Comparison of ENCODE assay signal across 14 cellular contexts in the genomic region with DNA sequence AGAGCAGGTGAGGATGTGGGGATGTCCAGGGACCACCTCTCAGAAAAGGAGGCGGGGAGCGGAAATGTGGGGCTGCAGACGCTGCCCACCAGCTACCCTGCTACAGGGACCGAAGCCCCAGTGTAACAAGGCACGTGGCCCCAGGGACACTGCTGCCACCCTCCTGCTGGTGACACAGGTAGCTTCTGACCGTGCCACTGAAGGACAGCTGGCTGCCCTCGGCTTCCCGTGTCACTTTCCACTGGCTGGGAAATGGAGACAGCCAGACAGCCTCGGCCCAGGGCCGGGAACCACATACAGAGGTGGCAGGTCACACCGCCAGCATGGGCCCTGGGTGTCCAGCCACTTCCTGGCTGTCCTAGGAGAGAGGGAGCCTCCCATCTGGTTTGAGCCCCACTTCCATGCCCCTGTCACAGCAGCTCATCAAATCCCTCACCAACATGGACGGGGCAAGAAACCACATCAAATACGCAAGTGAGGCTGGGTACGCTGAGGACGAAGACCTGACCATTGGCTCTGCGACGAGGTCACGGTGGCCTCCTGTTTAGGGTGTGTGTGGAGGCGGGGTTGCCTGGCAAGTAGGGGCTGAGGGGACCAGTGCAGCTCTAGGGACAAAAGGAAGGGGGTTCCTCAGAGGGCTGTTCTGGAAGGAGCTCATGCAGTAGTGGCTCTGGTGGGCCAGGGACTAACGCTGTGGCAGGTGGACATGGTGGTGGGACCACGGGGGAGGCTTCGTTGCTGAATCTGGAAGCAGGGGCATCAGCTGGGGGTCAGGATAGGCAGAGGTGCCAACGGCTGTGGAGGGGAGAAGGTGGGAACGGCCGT. TPM values are rescaled to one million over a fixed set of nuclear protein-coding genes. Genes with fewer than 3 reads are reported as not detected.
DNase-seq lines count a peak whose midpoint lies in the region; ATAC-seq, FAIRE-seq and TF ChIP-seq lines count a peak whose summit lies in the region.
"Had no signal": no experiment of that assay in that cellular context is flagged by ENCODE, and none has a peak within 500 bp of the region (broad histone marks: within the 10 kb centered on the region; RNA-seq: fewer than 3 reads in every experiment).

No MANE protein-coding gene starts in this region.

- H3K79me2 ChIP-seq in astrocyte (ENCODE audit: insufficient read depth, low read length), result peaks cover 23% of the 10 kb centered on the region

- intact Hi-C loops in left colon (cut with DNase I, micrococcal nuclease), result no loop called here

- H2AFZ ChIP-seq in astrocyte (ENCODE audit: low read depth, low read length) (no peak overlapping the region), mesenchymal stem cell (ENCODE audit: low read depth, low read length) (no peak overlapping the region)

- H2BK12ac ChIP-seq in mesenchymal stem cell (ENCODE audit: low read length in 2 of 2), result no peak overlapping the region

- H3K9me3 ChIP-seq in astrocyte (ENCODE audit: insufficient read depth, low read depth, low read length), result no peaks in the 10 kb centered on the region
- H3K9me3 ChIP-seq in mesenchymal stem cell (ENCODE audit: control insufficient read depth, low read length), result no peaks in the 10 kb centered on the region
- H3K9me3 ChIP-seq in gastroesophageal sphincter, result no peaks in the 10 kb centered on the region

- no peak overlapping the region for H3K18ac ChIP-seq in mesenchymal stem cell (ENCODE audit: low read depth in 1 of 2, low read length in 2 of 2)

- H3K27me3 Mint-ChIP-seq in stimulated activated naive CD8-positive, alpha-beta T cell treated with anti-CD3 and anti-CD28 coated beads, Interleukin-15, amount 100 ng/mL, for 72 hours, result no peaks in the 10 kb centered on the region
- H3K27me3 Mint-ChIP-seq in astrocyte (ENCODE audit: low read depth, unreplicated experiment), result no peaks in the 10 kb centered on the region

- H3K36me3 ChIP-seq in astrocyte (ENCODE audit: insufficient read depth, low read length), result peaks cover 21% of the 10 kb centered on the region
- peaks cover 76 to 78% of the 10 kb centered on the region in 2 experiments for H3K36me3 ChIP-seq in mesenchymal stem cell (ENCODE audit: control insufficient read depth in 1 of 2, insufficient read depth in 2 of 2, low read depth in 1 of 2, low read length in 2 of 2)
- H3K36me3 ChIP-seq in gastroesophageal sphincter, result peaks cover 0 to 78% of the 10 kb centered on the region in 2 donors

- H4K91ac ChIP-seq in mesenchymal stem cell (ENCODE audit: low read length), result no peak overlapping the region

- no peak for ATAC-seq in stimulated activated naive CD8-positive, alpha-beta T cell treated with anti-CD3 and anti-CD28 coated beads, Interleukin-15, amount 100 ng/mL, for 72 hours
- ATAC-seq in stimulated activated naive CD8-positive, alpha-beta T cell treated with anti-CD3 and anti-CD28 coated beads, Interleukin-15, Interleukin-2, amounts not matched to agents 100 U/mL and 50 U/mL, for 24 hours, result no peak
- ATAC-seq in gastroesophageal sphincter (no peak), GM18517 (IDR thresholded peaks at IDR 0.05; ENCODE audit: unreplicated experiment) (no peak), left colon (no peak)

- H4K8ac ChIP-seq in mesenchymal stem cell (ENCODE audit: low read length), result peak overlapping the region; percentile 27

- H3K23ac ChIP-seq in mesenchymal stem cell (ENCODE audit: low read length in 2 of 2), result no peak overlapping the region

- H3K4me3 ChIP-seq in astrocyte (ENCODE audit: insufficient read depth, low read depth, low read length) (no peak overlapping the region), mesenchymal stem cell (ENCODE audit: insufficient read depth in 1 of 2, low read depth in 1 of 2, low read length in 2 of 2) (no peak overlapping the region), gastroesophageal sphincter (no peak overlapping the region)

- no peak overlapping the region for H2BK120ac ChIP-seq in mesenchymal stem cell (ENCODE audit: low read depth, low read length)

- no peak overlapping the region for H3K4ac ChIP-seq in mesenchymal stem cell (ENCODE audit: low read depth in 1 of 2, low read length in 2 of 2)

- TF ChIP-seq POLR2A in gastroesophageal sphincter (IDR thresholded peaks at IDR 0.05), result no peak

- no peaks in the 10 kb centered on the region for H3K9me3 Mint-ChIP-seq in stimulated activated naive CD8-positive, alpha-beta T cell treated with anti-CD3 and anti-CD28 coated beads, Interleukin-15, amount 100 ng/mL, for 72 hours
- no peaks in the 10 kb centered on the region for H3K9me3 Mint-ChIP-seq in astrocyte (ENCODE audit: unreplicated experiment)

- peaks cover 34% of the 10 kb centered on the region for H3K79me1 ChIP-seq in mesenchymal stem cell (replicated peaks; ENCODE audit: low read length, poor library complexity, severe bottlenecking)

- no peak overlapping the region for H3K27ac ChIP-seq in astrocyte (ENCODE audit: low read depth, low read length)
- H3K27ac ChIP-seq in mesenchymal stem cell (ENCODE audit: low read length, poor library complexity, severe bottlenecking), result no peak overlapping the region
- no peak overlapping the region for H3K27ac ChIP-seq in gastroesophageal sphincter

- H3K4me1 Mint-ChIP-seq in stimulated activated naive CD8-positive, alpha-beta T cell treated with anti-CD3 and anti-CD28 coated beads, Interleukin-15, amount 100 ng/mL, for 72 hours, result peaks cover 28% of the 10 kb centered on the region
- H3K4me1 Mint-ChIP-seq in astrocyte (ENCODE audit: low read depth, unreplicated experiment), result peaks cover 8% of the 10 kb centered on the region

- peak overlapping the region; percentile 6 for H3K9ac ChIP-seq in astrocyte (ENCODE audit: low read length)
- no peak overlapping the region for H3K9ac ChIP-seq in mesenchymal stem cell (ENCODE audit: low read length)

- 91% methylated on average over 25 of the region's 25 CpGs for WGBS in mesenchymal stem cell
- WGBS in gastroesophageal sphincter (ENCODE audit: low coverage in 1 of 2), 2 donors, result 62 to 63% methylated on average over 6 to 7 of the region's 25 CpGs

- no peak for DNase-seq in stimulated activated naive CD8-positive, alpha-beta T cell treated with anti-CD3 and anti-CD28 coated beads, Interleukin-15, amount 100 ng/mL, for 72 hours
- no peak for DNase-seq in stimulated activated naive CD8-positive, alpha-beta T cell treated with anti-CD3 and anti-CD28 coated beads, Interleukin-15, Interleukin-2, amounts not matched to agents 100 U/mL and 50 U/mL, for 24 hours
- DNase-seq in astrocyte (ENCODE audit: low read depth) (no peak), mesenchymal stem cell (no peak), mucosa of gallbladder (ENCODE audit: low spot score) (no peak), left colon (no peak)
- DNase-seq: DMS153, NCI-H1092, NCI-H2081 treated with DMSO at 0.1 percent for 48 hours, NCI-H510A treated with DMSO at 0.1 percent for 48 hours had no signal

- H2BK5ac ChIP-seq in mesenchymal stem cell (ENCODE audit: low read depth, low read length, poor library complexity, severe bottlenecking), result no peak overlapping the region

- no peak overlapping the region for H3K14ac ChIP-seq in mesenchymal stem cell (ENCODE audit: low read length in 2 of 2)

- H3K4me1 ChIP-seq in astrocyte (ENCODE audit: insufficient read depth, low read length) (peaks cover 25% of the 10 kb centered on the region), mesenchymal stem cell (ENCODE audit: control insufficient read depth, insufficient read depth, low read depth, low read length) (peaks cover 35% of the 10 kb centered on the region), gastroesophageal sphincter (peaks cover 0 to 13% (median 7%) of the 10 kb centered on the region in 3 donors)

- H3K36me3 Mint-ChIP-seq in astrocyte (ENCODE audit: low read depth, unreplicated experiment), result peaks cover 7% of the 10 kb centered on the region

- no peak overlapping the region for H2BK15ac ChIP-seq in mesenchymal stem cell (ENCODE audit: low read depth, poor library complexity, severe bottlenecking)

- FAIRE-seq in astrocyte (lab: Jason Lieb, UNC), result no peak
- FAIRE-seq: H1, HepG2 had no signal

- H2AK5ac ChIP-seq in mesenchymal stem cell (ENCODE audit: low read length, severe bottlenecking), result no peak overlapping the region

- no peak for TF ChIP-seq EP300 in gastroesophageal sphincter (IDR thresholded peaks at IDR 0.05)

- peak overlapping the region; percentile 87 to 89 for H3K27ac Mint-ChIP-seq in stimulated activated naive CD8-positive, alpha-beta T cell treated with anti-CD3 and anti-CD28 coated beads, Interleukin-15, amount 100 ng/mL, for 72 hours
- no peak overlapping the region for H3K27ac Mint-ChIP-seq in astrocyte (ENCODE audit: unreplicated experiment)

- H3K27me3 ChIP-seq in astrocyte (ENCODE audit: insufficient read depth, low read length) (no peaks in the 10 kb centered on the region), mesenchymal stem cell (ENCODE audit: control insufficient read depth in 1 of 2, insufficient read depth in 1 of 2, low read length in 2 of 2) (no peaks in the 10 kb centered on the region), gastroesophageal sphincter (no peaks in the 10 kb centered on the region)

- TF ChIP-seq CTCF in astrocyte (IDR thresholded peaks at IDR 0.05; ENCODE audit: insufficient read depth, low read depth, low read length) (no peak), gastroesophageal sphincter (IDR thresholded peaks at IDR 0.05) (no peak)

- no peak overlapping the region for H3K4me2 ChIP-seq in astrocyte (ENCODE audit: low read length)
- no peak overlapping the region for H3K4me2 ChIP-seq in mesenchymal stem cell (ENCODE audit: low read length, poor library complexity, severe bottlenecking)

- peaks cover 24% of the 10 kb centered on the region for H4K20me1 ChIP-seq in astrocyte (ENCODE audit: insufficient read depth, low read length)

- H3K4me3 Mint-ChIP-seq in stimulated activated naive CD8-positive, alpha-beta T cell treated with anti-CD3 and anti-CD28 coated beads, Interleukin-15, amount 100 ng/mL, for 72 hours, result no peak overlapping the region
- no peak overlapping the region for H3K4me3 Mint-ChIP-seq in astrocyte (ENCODE audit: unreplicated experiment)

RNA-seq across cellular contexts. Expression of gene PEX10, which starts 5.0 kb away (rescaled TPM):
- total RNA-seq in astrocyte (16.6 and 18.6 TPM in 2 replicates), gastroesophageal sphincter (10 to 100 TPM; 18.2 to 30.0 (median 21.6) TPM), mucosa of gallbladder (17.9 TPM), left colon (10 to 100 TPM; 17.8 to 19.9 TPM)
- polyA plus RNA-seq in mesenchymal stem cell (2013, experiment 1 of 2), result 10.6 TPM
- polyA plus RNA-seq in mesenchymal stem cell (2013, experiment 2 of 2), result 10.8 TPM

RNA-seq across cellular contexts. Expression of gene RER1, which starts 15.7 kb away (rescaled TPM):
- total RNA-seq in astrocyte (197 and 211 TPM in 2 replicates), gastroesophageal sphincter (10 to 100 TPM; 54.4 to 78.6 (median 69.8) TPM), mucosa of gallbladder (172 TPM), left colon (100 to 1,000 TPM; 191 to 221 TPM)
- polyA plus RNA-seq in mesenchymal stem cell (2013, experiment 1 of 2), result 163 TPM
- polyA plus RNA-seq in mesenchymal stem cell (2013, experiment 2 of 2), result 180 TPM

RNA-seq across cellular contexts. Expression of gene MORN1, which starts 16.0 kb away (rescaled TPM):
- total RNA-seq in astrocyte (9.2 and 11.7 TPM in 2 replicates), gastroesophageal sphincter (10 to 100 TPM in 1 of 4 donors, 1 to 10 TPM in 3; 5.0 to 14.6 (median 9.2) TPM), mucosa of gallbladder (24.4 TPM), left colon (10 to 100 TPM; 11.0 to 15.2 TPM)
- polyA plus RNA-seq in mesenchymal stem cell (2013, experiment 1 of 2), result 1.8 TPM
- polyA plus RNA-seq in mesenchymal stem cell (2013, experiment 2 of 2), result 1.7 TPM
